In the genomic region with DNA sequence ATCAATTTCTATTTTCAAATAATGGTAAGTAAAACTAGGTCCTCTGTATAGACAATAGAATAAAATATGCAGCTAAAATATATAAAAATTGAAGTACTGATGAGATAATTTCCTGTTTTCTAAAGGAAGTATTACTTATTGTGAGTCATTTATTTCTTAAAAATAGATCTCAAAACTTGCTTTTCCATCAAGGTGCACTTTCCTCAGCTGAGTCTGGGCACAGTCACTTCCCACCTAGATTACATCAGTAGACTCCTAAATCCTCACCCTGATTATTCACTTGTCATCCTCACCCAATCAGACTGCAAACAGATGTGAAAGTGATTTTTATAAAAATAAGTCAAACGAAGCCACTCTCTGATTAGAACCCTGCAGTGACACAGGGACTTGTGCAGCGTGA, we compare ENCODE assay signal across 31 cellular contexts.
"Had no signal": no experiment of that assay in that cellular context is flagged by ENCODE, and none has a peak within 500 bp of the region (broad histone marks: within the 10 kb centered on the region; RNA-seq: fewer than 3 reads in every experiment).

No MANE protein-coding gene starts in this region.

- H3K9me3 Mint-ChIP-seq: nephron, neural crest cell had no signal

- DNase-seq: hypothalamus; immature natural killer cell; kidney; left colon; left lung; lower lobe of right lung; mammary epithelial cell; mesenchymal stem cell; naive thymus-derived CD8-positive, alpha-beta T cell; ovary; retina; right cardiac atrium; stimulated activated CD4-positive, alpha-beta T cell treated with anti-CD3 and anti-CD28 coated beads, Interleukin-12 subunit alpha, Interleukin-12 subunit beta, amount 100 ng/mL, for 4 hours; stimulated activated CD4-positive, alpha-beta T cell treated with anti-CD3 and anti-CD28 coated beads, Interleukin-15, amount 100 ng/mL, for 24 hours; stimulated activated CD4-positive, alpha-beta T cell treated with anti-CD3 and anti-CD28 coated beads, Interleukin-2, amount 100 ng/mL, for 24 hours; stimulated activated CD4-positive, alpha-beta T cell treated with anti-CD3 and anti-CD28 coated beads, Interleukin-4, amount 100 ng/mL, for 24 hours; stimulated activated naive CD4-positive, alpha-beta T cell; tibial artery; trophoblast cell; upper lobe of right lung; uterus had no signal

- H3K27me3 Mint-ChIP-seq: naive thymus-derived CD8-positive, alpha-beta T cell; stimulated activated naive CD8-positive, alpha-beta T cell treated with anti-CD3 and anti-CD28 coated beads, Interleukin-15, Interleukin-2, amounts not matched to agents 100 ng/mL and 50 ng/mL, for 24 hours had no signal

- FAIRE-seq: islet of Langerhans, kidney had no signal

- H3K27ac Mint-ChIP-seq: immature natural killer cell; naive thymus-derived CD8-positive, alpha-beta T cell; nephron; stimulated activated effector memory CD8-positive, alpha-beta T cell treated with anti-CD3 and anti-CD28 coated beads, Interleukin-12 subunit alpha, Interleukin-12 subunit beta, amount 100 ng/mL, for 72 hours; stimulated activated naive CD8-positive, alpha-beta T cell treated with anti-CD3 and anti-CD28 coated beads, Interleukin-15, Interleukin-2, amounts not matched to agents 100 ng/mL and 50 ng/mL, for 24 hours had no signal

- H3K36me3 ChIP-seq: left lung, lower lobe of right lung, neutrophil, ovary, prostate gland, suprapubic skin, thoracic aorta, tibial artery, upper lobe of right lung, uterus had no signal

- H3K4me3 Mint-ChIP-seq: immature natural killer cell; naive thymus-derived CD8-positive, alpha-beta T cell; nephron; neural crest cell; stimulated activated effector memory CD8-positive, alpha-beta T cell treated with anti-CD3 and anti-CD28 coated beads, Interleukin-12 subunit alpha, Interleukin-12 subunit beta, amount 100 ng/mL, for 72 hours; stimulated activated naive CD8-positive, alpha-beta T cell treated with anti-CD3 and anti-CD28 coated beads, Interleukin-15, Interleukin-2, amounts not matched to agents 100 ng/mL and 50 ng/mL, for 24 hours had no signal

- H3K4me1 Mint-ChIP-seq: immature natural killer cell; naive thymus-derived CD8-positive, alpha-beta T cell; nephron; neural crest cell; stimulated activated effector memory CD8-positive, alpha-beta T cell treated with anti-CD3 and anti-CD28 coated beads, Interleukin-12 subunit alpha, Interleukin-12 subunit beta, amount 100 ng/mL, for 72 hours had no signal

- H3K4me3 ChIP-seq: left lung, lower lobe of right lung, ovary, prostate gland, skin epidermis, suprapubic skin, thoracic aorta, tibial artery, upper lobe of right lung, uterus had no signal

- H3K27me3 ChIP-seq: left lung, neutrophil, ovary, suprapubic skin, tibial artery, upper lobe of right lung, uterus had no signal

- H3K27ac ChIP-seq: left lung, lower lobe of right lung, neutrophil, ovary, prostate gland, skin epidermis, suprapubic skin, thoracic aorta, tibial artery, upper lobe of right lung, uterus had no signal

- H3K36me3 Mint-ChIP-seq: stimulated activated effector memory CD8-positive, alpha-beta T cell treated with anti-CD3 and anti-CD28 coated beads, Interleukin-12 subunit alpha, Interleukin-12 subunit beta, amount 100 ng/mL, for 72 hours had no signal

- H3K9me3 ChIP-seq: lower lobe of right lung, neutrophil, ovary, prostate gland, suprapubic skin, thoracic aorta, tibial artery, upper lobe of right lung, uterus had no signal

- H3K4me1 ChIP-seq: left lung, lower lobe of right lung, prostate gland, suprapubic skin, tibial artery, upper lobe of right lung, uterus had no signal
